Comparison of ENCODE assay signal across 11 cellular contexts in the genomic region with DNA sequence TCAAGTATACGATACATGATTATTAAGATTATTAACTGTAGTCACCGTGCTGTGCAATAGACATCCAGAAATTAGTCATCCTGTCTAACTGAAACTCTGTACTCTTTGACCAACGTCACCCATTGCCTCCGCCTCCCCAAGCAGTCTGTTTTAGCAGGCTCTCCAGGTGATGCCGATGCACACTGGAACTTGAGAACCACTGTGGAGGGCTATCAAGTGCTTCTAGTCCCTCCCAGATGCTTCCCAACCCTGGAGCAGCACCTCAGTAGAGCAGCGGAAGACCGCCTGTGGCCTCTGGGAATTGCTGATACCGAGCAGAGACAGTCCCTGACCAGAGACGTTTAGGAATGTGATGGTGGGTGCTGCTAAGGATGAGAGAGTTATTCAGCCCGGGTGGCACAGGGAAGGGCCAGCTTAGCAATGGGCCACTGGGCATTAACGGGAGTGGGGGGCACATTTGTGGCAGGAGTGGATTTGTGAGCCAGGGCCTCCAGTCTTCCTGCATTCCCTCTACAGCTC. TPM values are rescaled to one million over a fixed set of nuclear protein-coding genes. Genes with fewer than 3 reads are reported as not detected.
DNase-seq lines count a peak whose midpoint lies in the region; ATAC-seq and TF ChIP-seq lines count a peak whose summit lies in the region.
"Had no signal": no experiment of that assay in that cellular context is flagged by ENCODE, and none has a peak within 500 bp of the region (broad histone marks: within the 10 kb centered on the region; RNA-seq: fewer than 3 reads in every experiment).

No MANE protein-coding gene starts in this region.

- no peaks in the 10 kb centered on the region for H3K36me3 Mint-ChIP-seq in endothelial cell (ENCODE audit: low read depth, unreplicated experiment)
- H3K36me3 Mint-ChIP-seq: T-cell had no signal

- WGBS in iPS DF 6.9 (ENCODE audit: insufficient coverage, insufficient read length), result no CpG with 5 or more reads among the region's 11 CpGs

- no peak overlapping the region for H3K27ac ChIP-seq in iPS DF 6.9 (ENCODE audit: low read length)
- H3K27ac ChIP-seq: ovary had no signal

- DNase-seq in iPS DF 6.9 (ENCODE audit: low read depth, low spot score), result peak; percentile 4
- no peak for DNase-seq in NCI-H526 treated with DMSO at 0.1 percent for 48 hours (lab: John Stamatoyannopoulos, UW)
- DNase-seq in endothelial cell (ENCODE audit: low spot score), result no peak
- DNase-seq in NCI-H1048 (lab: John Stamatoyannopoulos, UW), result no peak
- DNase-seq: NCI-H1930, ovary, T-cell had no signal

- ATAC-seq in GM18858 (IDR thresholded peaks at IDR 0.05; ENCODE audit: unreplicated experiment) (peak; percentile 96), GM21619 (IDR thresholded peaks at IDR 0.05; ENCODE audit: unreplicated experiment) (peak; percentile 91), HG03432 (IDR thresholded peaks at IDR 0.05; ENCODE audit: unreplicated experiment) (peak; percentile 92), GM21723 (IDR thresholded peaks at IDR 0.05; ENCODE audit: unreplicated experiment) (no peak)
- ATAC-seq: T-cell had no signal

- no peak for TF ChIP-seq CTCF in endothelial cell (IDR thresholded peaks at IDR 0.05; ENCODE audit: unreplicated experiment)

- H3K9me3 Mint-ChIP-seq in endothelial cell (ENCODE audit: unreplicated experiment), result no peaks in the 10 kb centered on the region
- H3K9me3 Mint-ChIP-seq: T-cell had no signal

- H3K9me3 ChIP-seq in iPS DF 6.9 (ENCODE audit: control insufficient read depth, insufficient read depth, low read length), result no peaks in the 10 kb centered on the region
- H3K9me3 ChIP-seq: ovary had no signal

- H3K4me3 ChIP-seq in iPS DF 6.9 (ENCODE audit: low read length), result no peak overlapping the region
- H3K4me3 ChIP-seq: ovary had no signal

- H3K27me3 Mint-ChIP-seq in endothelial cell (ENCODE audit: unreplicated experiment), result peaks cover 5% of the 10 kb centered on the region

- no peak overlapping the region for H3K27ac Mint-ChIP-seq in endothelial cell (ENCODE audit: unreplicated experiment)
- H3K27ac Mint-ChIP-seq: T-cell had no signal

- H3K4me1 ChIP-seq in iPS DF 6.9 (ENCODE audit: control insufficient read depth, insufficient read depth, low read length), result peaks cover 13% of the 10 kb centered on the region

- no peaks in the 10 kb centered on the region for H3K27me3 ChIP-seq in iPS DF 6.9 (ENCODE audit: control insufficient read depth, insufficient read depth, low read length)
- H3K27me3 ChIP-seq: ovary had no signal

- H3K4me1 Mint-ChIP-seq in endothelial cell (ENCODE audit: unreplicated experiment), result peaks cover 24% of the 10 kb centered on the region
- H3K4me1 Mint-ChIP-seq: T-cell had no signal

- no peak overlapping the region for H3K4me3 Mint-ChIP-seq in endothelial cell (ENCODE audit: unreplicated experiment)
- H3K4me3 Mint-ChIP-seq: T-cell had no signal

- no peaks in the 10 kb centered on the region for H3K36me3 ChIP-seq in iPS DF 6.9 (ENCODE audit: control insufficient read depth, insufficient read depth, low read length)
- H3K36me3 ChIP-seq: ovary had no signal

RNA-seq across cellular contexts. Expression of a gene that starts 50.7 kb away (rescaled TPM):
- total RNA-seq in endothelial cell (ENCODE audit: unreplicated experiment), result 19.6 TPM
